25 cellular contexts compared by ENCODE assay signal in genomic region chr4:105282489-105282888, GRCh38.
"Had no signal": no experiment of that assay in that cellular context is flagged by ENCODE, and none has a peak within 500 bp of the region (broad histone marks: within the 10 kb centered on the region; RNA-seq: fewer than 3 reads in every experiment).

No MANE protein-coding gene starts in this region.

- H3K27me3 ChIP-seq: colonic mucosa, dorsolateral prefrontal cortex, esophagus muscularis mucosa, esophagus squamous epithelium, foreskin keratinocyte, gastrocnemius medialis, gastroesophageal sphincter, heart left ventricle, heart right ventricle had no signal

- H3K36me3 ChIP-seq: colonic mucosa, esophagus muscularis mucosa, gastrocnemius medialis, gastroesophageal sphincter had no signal

- H3K27ac ChIP-seq: colonic mucosa, coronary artery, dorsolateral prefrontal cortex, epithelial cell of prostate, esophagus muscularis mucosa, esophagus squamous epithelium, foreskin keratinocyte, gastrocnemius medialis, gastroesophageal sphincter, heart left ventricle, heart right ventricle had no signal

- ATAC-seq: effector memory CD8-positive, alpha-beta T cell; esophagus mucosa; foreskin keratinocyte; gastrocnemius medialis; gastroesophageal sphincter; heart left ventricle; heart right ventricle had no signal

- H3K27ac Mint-ChIP-seq: dendritic cell treated with granulocyte-macrophage colony-stimulating factor and Interleukin-4, amounts not matched to agents 40 ng/mL and 50 ng/mL, for 4 days; effector memory CD8-positive, alpha-beta T cell; endodermal cell had no signal

- H3K4me1 ChIP-seq: colonic mucosa, esophagus squamous epithelium, foreskin keratinocyte, gastrocnemius medialis had no signal

- DNase-seq: colonic mucosa; cortex of kidney; dermis blood vessel endothelial cell; dorsolateral prefrontal cortex; effector CD4-positive, alpha-beta T cell; effector CD8-positive, alpha-beta T cell; effector memory CD4-positive, alpha-beta T cell; effector memory CD8-positive, alpha-beta T cell; endodermal cell; erythroblast; esophagus squamous epithelium; foreskin fibroblast; foreskin keratinocyte; foreskin melanocyte; gastrocnemius medialis; glutamatergic neuron; head of caudate nucleus; heart left ventricle; heart right ventricle had no signal

- H3K9me3 ChIP-seq: colonic mucosa, esophagus muscularis mucosa, esophagus squamous epithelium, gastrocnemius medialis, gastroesophageal sphincter had no signal

- H3K4me3 ChIP-seq: colonic mucosa, coronary artery, dorsolateral prefrontal cortex, esophagus muscularis mucosa, esophagus squamous epithelium, gastrocnemius medialis, gastroesophageal sphincter, heart left ventricle, heart right ventricle had no signal

- H3K9me3 Mint-ChIP-seq: endodermal cell had no signal

- H3K4me1 Mint-ChIP-seq: endodermal cell had no signal

- H3K4me3 Mint-ChIP-seq: dendritic cell treated with granulocyte-macrophage colony-stimulating factor and Interleukin-4, amounts not matched to agents 40 ng/mL and 50 ng/mL, for 4 days; effector memory CD8-positive, alpha-beta T cell; endodermal cell had no signal

- H3K27me3 Mint-ChIP-seq: dendritic cell treated with granulocyte-macrophage colony-stimulating factor and Interleukin-4, amounts not matched to agents 40 ng/mL and 50 ng/mL, for 4 days; effector memory CD8-positive, alpha-beta T cell had no signal
